Comparison of ENCODE assay signal across 27 cellular contexts in the genomic region with DNA sequence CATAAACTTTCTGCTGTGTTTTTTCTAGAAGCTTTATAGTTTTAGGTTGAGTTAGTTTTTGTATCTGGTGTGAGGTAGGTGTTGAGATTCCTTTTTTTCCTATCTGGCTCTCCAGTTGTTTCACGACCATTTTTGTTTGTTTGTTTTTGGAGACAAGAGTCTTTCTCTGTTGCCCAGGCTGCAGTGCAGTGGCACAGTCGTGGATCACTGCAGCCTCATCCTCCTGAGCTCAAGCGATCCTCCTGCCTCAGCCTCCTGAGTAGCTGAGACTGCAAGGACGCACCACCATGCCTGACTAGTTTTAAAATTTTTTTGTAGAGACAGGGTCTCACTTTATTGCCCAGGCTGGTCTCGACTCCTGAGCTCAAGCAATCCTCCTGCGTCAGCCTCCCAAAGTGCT.
"Had no signal": no experiment of that assay in that cellular context is flagged by ENCODE, and none has a peak within 500 bp of the region (broad histone marks: within the 10 kb centered on the region; RNA-seq: fewer than 3 reads in every experiment).

No MANE protein-coding gene starts in this region.

- H3K9me3 Mint-ChIP-seq: naive thymus-derived CD8-positive, alpha-beta T cell; nephron; neural crest cell; stimulated activated effector memory CD8-positive, alpha-beta T cell treated with anti-CD3 and anti-CD28 coated beads, Interleukin-12 subunit alpha, Interleukin-12 subunit beta, amount 100 ng/mL, for 72 hours; stimulated activated naive CD8-positive, alpha-beta T cell treated with anti-CD3 and anti-CD28 coated beads, Interleukin-15, amount 100 ng/mL, for 72 hours; type B pancreatic cell had no signal

- FAIRE-seq: kidney, pancreas, small intestine had no signal

- H3K27ac Mint-ChIP-seq: nephron; stimulated activated effector memory CD8-positive, alpha-beta T cell treated with anti-CD3 and anti-CD28 coated beads, Interleukin-12 subunit alpha, Interleukin-12 subunit beta, amount 100 ng/mL, for 72 hours; stimulated activated naive CD8-positive, alpha-beta T cell treated with anti-CD3 and anti-CD28 coated beads, Interleukin-15, amount 100 ng/mL, for 72 hours; type B pancreatic cell had no signal

- ATAC-seq: left colon; left lung; lower lobe of right lung; naive thymus-derived CD8-positive, alpha-beta T cell; pancreas; right cardiac atrium; stimulated activated effector memory CD8-positive, alpha-beta T cell treated with anti-CD3 and anti-CD28 coated beads, Interleukin-12 subunit alpha, Interleukin-12 subunit beta, amount 100 ng/mL, for 72 hours; stimulated activated naive CD8-positive, alpha-beta T cell treated with anti-CD3 and anti-CD28 coated beads, Interleukin-15, amount 100 ng/mL, for 72 hours had no signal

- H3K27ac ChIP-seq: left lung, lower lobe of right lung, pancreas, prostate gland, sigmoid colon, spleen, tibial nerve, uterus had no signal

- H3K4me1 ChIP-seq: prostate gland, uterus had no signal

- H3K27me3 ChIP-seq: left lung, pancreas, sigmoid colon, spleen, tibial nerve, uterus had no signal

- DNase-seq: hippocampal formation; kidney; left colon; left lung; lower lobe of right lung; mammary epithelial cell; mesenchymal stem cell; naive thymus-derived CD8-positive, alpha-beta T cell; nucleus accumbens; pancreas; posterior cingulate gyrus; retina; right cardiac atrium; sigmoid colon; small intestine; spleen; stimulated activated CD4-positive, alpha-beta T cell treated with anti-CD3 and anti-CD28 coated beads, Interleukin-4, amount 100 ng/mL, for 24 hours; stimulated activated naive CD4-positive, alpha-beta T cell treated with Interleukin-2 at 50 U/mL for 16 hours; stimulated activated naive CD8-positive, alpha-beta T cell treated with anti-CD3 and anti-CD28 coated beads, Interleukin-15, amount 100 ng/mL, for 72 hours; substantia nigra; uterus had no signal

- H3K27me3 Mint-ChIP-seq: naive thymus-derived CD8-positive, alpha-beta T cell; stimulated activated naive CD8-positive, alpha-beta T cell treated with anti-CD3 and anti-CD28 coated beads, Interleukin-15, amount 100 ng/mL, for 72 hours; type B pancreatic cell had no signal

- H3K36me3 ChIP-seq: pancreas, prostate gland, sigmoid colon, uterus had no signal

- H3K4me3 Mint-ChIP-seq: nephron; neural crest cell; stimulated activated effector memory CD8-positive, alpha-beta T cell treated with anti-CD3 and anti-CD28 coated beads, Interleukin-12 subunit alpha, Interleukin-12 subunit beta, amount 100 ng/mL, for 72 hours; stimulated activated naive CD8-positive, alpha-beta T cell treated with anti-CD3 and anti-CD28 coated beads, Interleukin-15, amount 100 ng/mL, for 72 hours; type B pancreatic cell had no signal

- H3K9me3 ChIP-seq: left lung, lower lobe of right lung, pancreas, prostate gland, sigmoid colon, spleen, tibial nerve, uterus had no signal

- H3K4me3 ChIP-seq: left lung, lower lobe of right lung, pancreas, prostate gland, sigmoid colon, spleen, tibial nerve, uterus had no signal
